9 cellular contexts compared by ENCODE assay signal in the genomic region with DNA sequence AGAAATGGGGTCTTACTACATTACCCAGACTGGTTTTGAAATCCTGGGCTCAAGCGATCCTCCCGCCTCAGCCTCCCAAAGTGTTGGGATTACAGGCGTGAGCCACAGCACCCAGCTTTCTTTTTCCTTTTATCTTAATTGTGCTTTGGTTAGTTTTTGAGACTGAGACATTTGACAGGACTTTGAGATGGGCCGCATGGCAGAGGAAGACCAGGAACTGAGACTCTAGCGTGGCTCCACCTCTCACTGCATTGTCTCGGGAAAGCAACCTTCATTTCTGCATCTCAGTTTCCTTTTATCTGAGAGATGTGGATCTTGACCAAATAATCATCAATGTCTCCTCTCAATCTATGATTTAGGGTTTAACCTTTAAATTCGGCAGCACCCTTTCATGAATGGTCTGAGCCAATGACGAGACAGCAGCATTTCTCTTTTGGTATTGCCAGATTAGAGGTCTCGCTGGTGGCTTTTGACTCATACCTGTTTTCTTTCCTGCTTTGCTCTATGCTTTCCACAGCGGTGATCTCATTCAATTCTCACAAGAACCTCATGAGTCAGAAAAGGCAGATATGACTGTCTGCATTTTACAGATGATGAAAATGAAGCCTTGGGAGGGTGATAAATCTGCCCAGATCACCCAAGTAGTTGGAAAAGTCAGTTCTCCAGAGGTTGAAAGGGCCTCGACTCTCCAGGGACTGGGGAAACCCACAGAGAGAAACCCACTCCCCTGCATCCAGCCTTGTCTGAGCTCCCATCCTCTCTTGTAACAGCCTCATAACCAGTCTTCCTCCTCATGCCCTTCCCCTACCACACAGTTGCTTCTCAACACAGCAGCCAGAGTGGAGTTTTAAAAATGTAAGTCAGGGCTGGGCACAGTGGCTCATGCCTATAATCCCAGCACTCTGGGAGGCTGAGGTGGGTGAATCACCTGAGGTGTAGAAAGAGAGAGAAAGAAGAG.
DNase-seq lines count a peak whose midpoint lies in the region; ATAC-seq and TF ChIP-seq lines count a peak whose summit lies in the region.
"Had no signal": no experiment of that assay in that cellular context is flagged by ENCODE, and none has a peak within 500 bp of the region (broad histone marks: within the 10 kb centered on the region; RNA-seq: fewer than 3 reads in every experiment).

No MANE protein-coding gene starts in this region.

- DNase-seq in T1000 (lab: John Stamatoyannopoulos, UW) (peak; percentile 13), fibroblast of mammary gland (ENCODE audit: low read depth) (peak; percentile 82), CD1c-positive myeloid dendritic cell (ENCODE audit: extremely low spot score) (no peak), NCI-H187 (lab: John Stamatoyannopoulos, UW) (no peak), endothelial cell (ENCODE audit: low spot score) (no peak), DMS153 (lab: John Stamatoyannopoulos, UW) (no peak)

- H3K4me3 ChIP-seq in fibroblast of mammary gland (ENCODE audit: control insufficient read depth, low read depth, low read length) = no peak overlapping the region
- H3K4me3 ChIP-seq: lung had no signal

- H3K9me3 Mint-ChIP-seq in endothelial cell (ENCODE audit: unreplicated experiment) = no peaks in the 10 kb centered on the region

- no peak for TF ChIP-seq CTCF in fibroblast of mammary gland (conservative IDR thresholded peaks at IDR 0.05; ENCODE audit: control insufficient read depth, insufficient read depth, low read depth, low read length)
- no peak for TF ChIP-seq CTCF in endothelial cell (IDR thresholded peaks at IDR 0.05; ENCODE audit: unreplicated experiment)

- H3K36me3 Mint-ChIP-seq in endothelial cell (ENCODE audit: low read depth, unreplicated experiment) = no peaks in the 10 kb centered on the region

- no peak overlapping the region for H3K27ac Mint-ChIP-seq in endothelial cell (ENCODE audit: unreplicated experiment)

- no peaks in the 10 kb centered on the region for H3K27me3 Mint-ChIP-seq in endothelial cell (ENCODE audit: unreplicated experiment)

- peak; percentile 91 for ATAC-seq in GM18511 (IDR thresholded peaks at IDR 0.05; ENCODE audit: unreplicated experiment)
- ATAC-seq in HG02840 (IDR thresholded peaks at IDR 0.05; ENCODE audit: low FRiP score, unreplicated experiment) = peak; percentile 63

- H3K4me3 Mint-ChIP-seq in endothelial cell (ENCODE audit: unreplicated experiment) = no peak overlapping the region

- peaks cover 4% of the 10 kb centered on the region for H3K4me1 Mint-ChIP-seq in endothelial cell (ENCODE audit: unreplicated experiment)

Comparison
In these comparisons a context has a peak if more than half of its experiments do, and no peak if none do; other contexts are left out.
1. DNase-seq: peak in T1000 (single experiment) and fibroblast of mammary gland (single experiment); none in CD1c-positive myeloid dendritic cell (single experiment), NCI-H187 (0 of 2), endothelial cell (single experiment) and DMS153 (single experiment).